Comparison of ENCODE assay signal across 8 cellular contexts in the genomic region with DNA sequence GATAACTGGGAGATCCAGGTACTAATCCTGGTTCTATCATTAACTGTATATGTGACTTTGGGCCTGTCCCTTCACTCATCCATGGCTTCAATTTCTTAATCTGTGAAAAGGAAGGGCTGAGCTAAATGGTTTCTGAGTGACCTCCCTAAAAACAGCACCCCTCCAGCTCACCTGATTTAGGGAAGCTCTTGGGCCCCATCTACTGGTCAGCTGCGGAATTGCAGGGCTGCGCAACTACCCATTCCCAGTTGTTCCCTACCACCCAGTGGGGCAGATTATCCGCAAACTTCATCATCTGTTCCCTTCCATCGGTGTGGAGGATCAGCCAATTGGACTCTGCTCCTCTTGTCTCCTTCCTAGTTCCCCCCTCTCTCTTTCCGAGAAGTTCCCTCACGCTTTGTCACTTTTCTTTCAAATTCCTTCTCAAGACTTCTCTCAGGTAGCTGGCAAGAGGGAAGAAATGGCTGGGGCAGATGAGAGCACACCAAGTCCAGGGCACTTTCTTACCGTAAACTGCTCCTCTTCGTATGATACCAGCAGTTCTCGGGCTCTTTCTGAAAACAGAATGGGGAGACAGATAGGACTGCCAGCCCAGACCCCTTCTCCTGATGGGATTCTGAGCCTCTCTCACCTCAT. TPM values are rescaled to one million over a fixed set of nuclear protein-coding genes. Genes with fewer than 3 reads are reported as not detected.
DNase-seq lines count a peak whose midpoint lies in the region; ATAC-seq and TF ChIP-seq lines count a peak whose summit lies in the region.

No MANE protein-coding gene starts in this region.

- TF ChIP-seq POLR2A in stomach (IDR thresholded peaks at IDR 0.05), result no peak

- DNase-seq in CD1c-positive myeloid dendritic cell (ENCODE audit: extremely low spot score) (peak; percentile 28), LHCN-M2 (ENCODE audit: low read depth) (peak; percentile 27), dermis microvascular lymphatic vessel endothelial cell (ENCODE audit: low read depth in 2 of 2) (peak; percentile 9 to 17), midbrain (lab: John Stamatoyannopoulos, UW) (peak; percentile 49), stomach (peak; percentile 61), NCI-H146 treated with DMSO at 0.1 percent for 48 hours (lab: John Stamatoyannopoulos, UW; ENCODE audit: unreplicated experiment) (no peak)
- peak; percentile 31 to 57 for DNase-seq in activated CD4-positive, alpha-beta T cell treated with anti-CD3 and anti-CD28 coated beads for 24 hours (ENCODE audit: low read depth in 2 of 2)

- TF ChIP-seq CTCF in stomach (IDR thresholded peaks at IDR 0.05), result peak in 5 of 7 experiments; percentile 40 to 99 (median 83)

- no peak overlapping the region for H3K4me3 ChIP-seq in stomach

- peaks cover 0 to 80% (median 74%) of the 10 kb centered on the region in 4 donors for H3K36me3 ChIP-seq in stomach

- peaks cover 0 to 2% (median 0%) of the 10 kb centered on the region in 3 donors for H3K27me3 ChIP-seq in stomach

- TF ChIP-seq EP300 in stomach (IDR thresholded peaks at IDR 0.05), result no peak

- H3K4me1 ChIP-seq in stomach, result peaks cover 0 to 15% (median 13%) of the 10 kb centered on the region in 4 donors

- no peaks in the 10 kb centered on the region for H3K9me3 ChIP-seq in stomach

- intact Hi-C loops in stomach (cut with DNase I; ENCODE audit: low total_unique reads), result no loop called here

- peak; percentile 65 for ATAC-seq in GM19023 (IDR thresholded peaks at IDR 0.05; ENCODE audit: unreplicated experiment)

- WGBS in stomach, 5 donors, result 34 to 54% (median 46%) methylated on average over 8 to 9 of the region's 9 CpGs

- no peak overlapping the region for H3K27ac ChIP-seq in stomach

RNA-seq across cellular contexts. Expression of a gene that starts 5.8 kb away (rescaled TPM):
- total RNA-seq in LHCN-M2 (2014; rRNA removed) (25.6 and 27.8 TPM in 2 replicates), dermis microvascular lymphatic vessel endothelial cell (20.0 and 20.5 TPM in 2 replicates), stomach (10 to 100 TPM in 3 of 5 donors, 1 to 10 TPM in 2; 1.4 to 23.7 (median 19.6) TPM)
- 26.6 TPM for polyA plus RNA-seq in LHCN-M2 (2012)
- 10 to 100 TPM; 13.8 to 23.0 (median 18.0) TPM for polyA plus RNA-seq in stomach
